In genomic region chr3:70829101-70829500, GRCh38 we compare ENCODE assay signal across 1 cellular context.
TF ChIP-seq lines count a peak whose summit lies in the region.

No MANE protein-coding gene starts in this region.

TF ChIP-seq in SK-N-SH, 30 proteins besides CTCF, POLR2A, EP300 and RAD21 (continued from another document):
- TF ChIP-seq IRF3 (IDR thresholded peaks at IDR 0.05; ENCODE audit: low read depth, low read length) (no peak), MAX (IDR thresholded peaks at IDR 0.05; ENCODE audit: low read depth) (peak; percentile 73)
